In the genomic region with DNA sequence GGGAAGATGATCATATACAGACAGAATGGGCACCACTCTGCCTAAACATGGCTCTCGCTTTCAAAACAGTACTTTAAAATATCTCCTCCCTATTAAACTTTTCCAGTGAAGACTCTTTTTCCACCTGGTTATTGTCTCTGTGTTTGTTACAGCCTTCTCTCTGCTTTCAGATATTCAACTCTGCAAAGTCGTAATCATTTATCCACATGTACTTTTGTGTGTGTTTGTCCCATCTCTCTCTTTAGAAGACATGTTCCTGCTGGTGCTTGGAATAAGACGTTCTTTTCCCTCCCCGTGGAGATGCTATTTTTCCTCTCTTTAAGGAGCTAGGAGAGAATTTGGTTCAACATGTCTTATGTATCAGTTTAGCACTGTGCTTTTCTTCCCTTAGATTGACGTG, we compare ENCODE assay signal across 1 cellular context.
TF ChIP-seq lines count a peak whose summit lies in the region.

No MANE protein-coding gene starts in this region.

TF ChIP-seq in GM23338, 12 proteins besides CTCF, POLR2A, EP300 and RAD21 (continued from another document):
- TF ChIP-seq, protein P1, sequence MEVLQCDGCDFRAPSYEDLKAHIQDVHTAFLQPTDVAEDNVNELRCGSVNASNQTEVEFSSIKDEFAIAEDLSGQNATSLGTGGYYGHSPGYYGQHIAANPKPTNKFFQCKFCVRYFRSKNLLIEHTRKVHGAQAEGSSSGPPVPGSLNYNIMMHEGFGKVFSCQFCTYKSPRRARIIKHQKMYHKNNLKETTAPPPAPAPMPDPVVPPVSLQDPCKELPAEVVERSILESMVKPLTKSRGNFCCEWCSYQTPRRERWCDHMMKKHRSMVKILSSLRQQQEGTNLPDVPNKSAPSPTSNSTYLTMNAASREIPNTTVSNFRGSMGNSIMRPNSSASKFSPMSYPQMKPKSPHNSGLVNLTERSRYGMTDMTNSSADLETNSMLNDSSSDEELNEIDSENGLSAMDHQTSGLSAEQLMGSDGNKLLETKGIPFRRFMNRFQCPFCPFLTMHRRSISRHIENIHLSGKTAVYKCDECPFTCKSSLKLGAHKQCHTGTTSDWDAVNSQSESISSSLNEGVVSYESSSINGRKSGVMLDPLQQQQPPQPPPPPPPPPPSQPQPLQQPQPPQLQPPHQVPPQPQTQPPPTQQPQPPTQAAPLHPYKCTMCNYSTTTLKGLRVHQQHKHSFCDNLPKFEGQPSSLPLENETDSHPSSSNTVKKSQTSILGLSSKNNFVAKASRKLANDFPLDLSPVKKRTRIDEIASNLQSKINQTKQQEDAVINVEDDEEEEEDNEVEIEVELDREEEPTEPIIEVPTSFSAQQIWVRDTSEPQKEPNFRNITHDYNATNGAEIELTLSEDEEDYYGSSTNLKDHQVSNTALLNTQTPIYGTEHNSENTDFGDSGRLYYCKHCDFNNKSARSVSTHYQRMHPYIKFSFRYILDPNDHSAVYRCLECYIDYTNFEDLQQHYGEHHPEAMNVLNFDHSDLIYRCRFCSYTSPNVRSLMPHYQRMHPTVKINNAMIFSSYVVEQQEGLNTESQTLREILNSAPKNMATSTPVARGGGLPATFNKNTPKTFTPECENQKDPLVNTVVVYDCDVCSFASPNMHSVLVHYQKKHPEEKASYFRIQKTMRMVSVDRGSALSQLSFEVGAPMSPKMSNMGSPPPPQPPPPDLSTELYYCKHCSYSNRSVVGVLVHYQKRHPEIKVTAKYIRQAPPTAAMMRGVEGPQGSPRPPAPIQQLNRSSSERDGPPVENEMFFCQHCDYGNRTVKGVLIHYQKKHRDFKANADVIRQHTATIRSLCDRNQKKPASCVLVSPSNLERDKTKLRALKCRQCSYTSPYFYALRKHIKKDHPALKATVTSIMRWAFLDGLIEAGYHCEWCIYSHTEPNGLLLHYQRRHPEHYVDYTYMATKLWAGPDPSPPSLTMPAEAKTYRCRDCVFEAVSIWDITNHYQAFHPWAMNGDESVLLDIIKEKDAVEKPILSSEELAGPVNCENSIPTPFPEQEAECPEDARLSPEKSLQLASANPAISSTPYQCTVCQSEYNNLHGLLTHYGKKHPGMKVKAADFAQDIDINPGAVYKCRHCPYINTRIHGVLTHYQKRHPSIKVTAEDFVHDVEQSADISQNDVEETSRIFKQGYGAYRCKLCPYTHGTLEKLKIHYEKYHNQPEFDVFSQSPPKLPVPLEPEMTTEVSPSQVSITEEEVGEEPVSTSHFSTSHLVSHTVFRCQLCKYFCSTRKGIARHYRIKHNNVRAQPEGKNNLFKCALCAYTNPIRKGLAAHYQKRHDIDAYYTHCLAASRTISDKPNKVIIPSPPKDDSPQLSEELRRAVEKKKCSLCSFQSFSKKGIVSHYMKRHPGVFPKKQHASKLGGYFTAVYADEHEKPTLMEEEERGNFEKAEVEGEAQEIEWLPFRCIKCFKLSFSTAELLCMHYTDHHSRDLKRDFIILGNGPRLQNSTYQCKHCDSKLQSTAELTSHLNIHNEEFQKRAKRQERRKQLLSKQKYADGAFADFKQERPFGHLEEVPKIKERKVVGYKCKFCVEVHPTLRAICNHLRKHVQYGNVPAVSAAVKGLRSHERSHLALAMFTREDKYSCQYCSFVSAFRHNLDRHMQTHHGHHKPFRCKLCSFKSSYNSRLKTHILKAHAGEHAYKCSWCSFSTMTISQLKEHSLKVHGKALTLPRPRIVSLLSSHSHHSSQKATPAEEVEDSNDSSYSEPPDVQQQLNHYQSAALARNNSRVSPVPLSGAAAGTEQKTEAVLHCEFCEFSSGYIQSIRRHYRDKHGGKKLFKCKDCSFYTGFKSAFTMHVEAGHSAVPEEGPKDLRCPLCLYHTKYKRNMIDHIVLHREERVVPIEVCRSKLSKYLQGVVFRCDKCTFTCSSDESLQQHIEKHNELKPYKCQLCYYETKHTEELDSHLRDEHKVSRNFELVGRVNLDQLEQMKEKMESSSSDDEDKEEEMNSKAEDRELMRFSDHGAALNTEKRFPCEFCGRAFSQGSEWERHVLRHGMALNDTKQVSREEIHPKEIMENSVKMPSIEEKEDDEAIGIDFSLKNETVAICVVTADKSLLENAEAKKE (CRISPR knock-in tag; IDR thresholded peaks at IDR 0.05) = no peak
- TF ChIP-seq JUNB (IDR thresholded peaks at IDR 0.05; ENCODE audit: unreplicated experiment) (no peak), NANOG (IDR thresholded peaks at IDR 0.05; ENCODE audit: borderline replicate concordance) (no peak)
